17 cellular contexts compared by ENCODE assay signal in the genomic region with DNA sequence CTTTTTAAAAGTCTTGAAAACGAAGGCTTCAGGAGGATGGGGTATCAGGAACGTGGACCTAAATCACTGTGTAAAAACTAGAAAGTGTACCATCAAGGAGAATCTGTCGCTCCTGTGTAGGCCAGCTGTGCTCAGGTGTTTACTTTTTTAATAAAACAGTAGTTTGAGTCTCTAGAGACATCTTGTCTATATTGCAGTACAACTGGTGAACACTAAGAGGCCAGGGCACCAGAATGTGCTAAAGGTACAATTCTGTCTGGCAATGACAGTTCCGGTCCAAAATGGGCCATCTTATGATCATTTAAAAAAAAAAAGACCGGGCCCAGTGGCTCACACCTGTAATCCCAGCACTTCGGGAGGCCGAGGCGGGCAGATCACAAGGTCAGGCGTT.
DNase-seq lines count a peak whose midpoint lies in the region; ATAC-seq and TF ChIP-seq lines count a peak whose summit lies in the region.
"Had no signal": no experiment of that assay in that cellular context is flagged by ENCODE, and none has a peak within 500 bp of the region (broad histone marks: within the 10 kb centered on the region; RNA-seq: fewer than 3 reads in every experiment).

No MANE protein-coding gene starts in this region.

- no peaks in the 10 kb centered on the region for H3K4me1 ChIP-seq in testis
- H3K4me1 ChIP-seq: tibial artery had no signal

- H3K9me3 Mint-ChIP-seq in activated T-cell treated with anti-CD3 and anti-CD28 coated beads, Interleukin-2, amount 50 U/mL, for 24 hours: no peaks in the 10 kb centered on the region
- no peaks in the 10 kb centered on the region for H3K9me3 Mint-ChIP-seq in activated T-cell treated with anti-CD3 and anti-CD28 coated beads, Interleukin-2, amount 50 U/mL, for 72 hours
- H3K9me3 Mint-ChIP-seq: activated CD4-positive, alpha-beta memory T cell treated with anti-CD3 and anti-CD28 coated beads for 36 hours; dendritic cell treated with granulocyte-macrophage colony-stimulating factor and Interleukin-4, amounts not matched to agents 40 ng/mL and 50 ng/mL, for 4 days; IgD-negative memory B cell had no signal

- peak; percentile 46 for TF ChIP-seq CTCF in VCaP (conservative IDR thresholded peaks at IDR 0.05)
- TF ChIP-seq CTCF in testis (IDR thresholded peaks at IDR 0.05): no peak

- peak overlapping the region; percentile 68 for H3K27ac ChIP-seq in VCaP
- H3K27ac ChIP-seq in testis: no peak overlapping the region
- H3K27ac ChIP-seq: tibial artery had no signal

- H3K36me3 ChIP-seq in testis (ENCODE audit: low read depth, missing control alignments): no peaks in the 10 kb centered on the region
- H3K36me3 ChIP-seq: tibial artery had no signal

- no peak overlapping the region for H3K4me3 ChIP-seq in testis
- H3K4me3 ChIP-seq: tibial artery had no signal

- no peak for ATAC-seq in activated T-cell treated with anti-CD3 and anti-CD28 coated beads, Interleukin-2, amount 50 U/mL, for 72 hours (replicated peaks in 1 of 2)
- no peak for ATAC-seq in HG03025 (IDR thresholded peaks at IDR 0.05; ENCODE audit: low FRiP score, unreplicated experiment)
- no peak for ATAC-seq in GM21423 (IDR thresholded peaks at IDR 0.05; ENCODE audit: unreplicated experiment)
- ATAC-seq in HG03432 (IDR thresholded peaks at IDR 0.05; ENCODE audit: unreplicated experiment): no peak
- ATAC-seq: left lobe of liver had no signal

- DNase-seq in activated T-cell treated with anti-CD3 and anti-CD28 coated beads, Interleukin-2, amount 50 U/mL, for 24 hours: no peak
- DNase-seq in activated T-cell treated with anti-CD3 and anti-CD28 coated beads, Interleukin-2, amount 50 U/mL, for 72 hours: no peak
- DNase-seq in islet precursor cell: peak; percentile 24
- DNase-seq in testis: peak; percentile 4
- DNase-seq: activated CD4-positive, alpha-beta memory T cell treated with anti-CD3 and anti-CD28 coated beads for 36 hours; activated effector memory CD4-positive, alpha-beta T cell treated with anti-CD3 and anti-CD28 coated beads, Interleukin-2, amount 50 U/mL, for 16 hours; GOT3; retina; stimulated activated CD4-positive, alpha-beta T cell treated with anti-CD3 and anti-CD28 coated beads, Interleukin-4, amount 100 ng/mL, for 1 hour; tibial artery had no signal

- H3K9me3 ChIP-seq in testis: no peaks in the 10 kb centered on the region
- H3K9me3 ChIP-seq: tibial artery had no signal

- peak overlapping the region; percentile 24 for H3K27ac Mint-ChIP-seq in activated T-cell treated with anti-CD3 and anti-CD28 coated beads, Interleukin-2, amount 50 U/mL, for 24 hours
- H3K27ac Mint-ChIP-seq in activated T-cell treated with anti-CD3 and anti-CD28 coated beads, Interleukin-2, amount 50 U/mL, for 72 hours: no peak overlapping the region
- H3K27ac Mint-ChIP-seq: activated CD4-positive, alpha-beta memory T cell treated with anti-CD3 and anti-CD28 coated beads for 36 hours; dendritic cell treated with granulocyte-macrophage colony-stimulating factor and Interleukin-4, amounts not matched to agents 40 ng/mL and 50 ng/mL, for 4 days had no signal

- no peak overlapping the region for H3K4me3 Mint-ChIP-seq in activated T-cell treated with anti-CD3 and anti-CD28 coated beads, Interleukin-2, amount 50 U/mL, for 24 hours
- no peak overlapping the region for H3K4me3 Mint-ChIP-seq in activated T-cell treated with anti-CD3 and anti-CD28 coated beads, Interleukin-2, amount 50 U/mL, for 72 hours
- H3K4me3 Mint-ChIP-seq: activated CD4-positive, alpha-beta memory T cell treated with anti-CD3 and anti-CD28 coated beads for 36 hours; dendritic cell treated with granulocyte-macrophage colony-stimulating factor and Interleukin-4, amounts not matched to agents 40 ng/mL and 50 ng/mL, for 4 days; IgD-negative memory B cell had no signal

- H3K27me3 Mint-ChIP-seq in activated T-cell treated with anti-CD3 and anti-CD28 coated beads, Interleukin-2, amount 50 U/mL, for 24 hours: no peaks in the 10 kb centered on the region
- H3K27me3 Mint-ChIP-seq in activated T-cell treated with anti-CD3 and anti-CD28 coated beads, Interleukin-2, amount 50 U/mL, for 72 hours (ENCODE audit: low read depth): no peaks in the 10 kb centered on the region
- H3K27me3 Mint-ChIP-seq: activated CD4-positive, alpha-beta memory T cell treated with anti-CD3 and anti-CD28 coated beads for 36 hours; dendritic cell treated with granulocyte-macrophage colony-stimulating factor and Interleukin-4, amounts not matched to agents 40 ng/mL and 50 ng/mL, for 4 days; IgD-negative memory B cell had no signal

- TF ChIP-seq POLR2A in testis (IDR thresholded peaks at IDR 0.05): no peak

- H3K36me3 Mint-ChIP-seq in activated T-cell treated with anti-CD3 and anti-CD28 coated beads, Interleukin-2, amount 50 U/mL, for 24 hours (ENCODE audit: low read depth): peaks cover 66% of the 10 kb centered on the region
- peaks cover 6 to 20% of the 10 kb centered on the region in 2 donors for H3K36me3 Mint-ChIP-seq in activated T-cell treated with anti-CD3 and anti-CD28 coated beads, Interleukin-2, amount 50 U/mL, for 72 hours (ENCODE audit: insufficient read depth in 2 of 2)

- 92 to 93% methylated on average over 9 of the region's 9 CpGs for WGBS in testis, 2 donors

- intact Hi-C loops in testis (cut with DNase I; ENCODE audit: low total_unique reads): no loop called here

- H3K27me3 ChIP-seq in testis: no peaks in the 10 kb centered on the region
- H3K27me3 ChIP-seq: tibial artery had no signal

- H3K4me1 Mint-ChIP-seq in activated T-cell treated with anti-CD3 and anti-CD28 coated beads, Interleukin-2, amount 50 U/mL, for 24 hours (ENCODE audit: low read depth): peaks cover 8% of the 10 kb centered on the region
- H3K4me1 Mint-ChIP-seq in activated T-cell treated with anti-CD3 and anti-CD28 coated beads, Interleukin-2, amount 50 U/mL, for 72 hours (ENCODE audit: low read depth): peaks cover 13% of the 10 kb centered on the region

Comparison
In these comparisons a context has a peak if more than half of its experiments do, and no peak if none do; other contexts are left out.
1. DNase-seq: peak in islet precursor cell (single experiment) and testis (single experiment); none in activated T-cell treated with anti-CD3 and anti-CD28 coated beads, Interleukin-2, amount 50 U/mL, for 24 hours (single experiment) and activated T-cell treated with anti-CD3 and anti-CD28 coated beads, Interleukin-2, amount 50 U/mL, for 72 hours (0 of 2).